In the genomic region with DNA sequence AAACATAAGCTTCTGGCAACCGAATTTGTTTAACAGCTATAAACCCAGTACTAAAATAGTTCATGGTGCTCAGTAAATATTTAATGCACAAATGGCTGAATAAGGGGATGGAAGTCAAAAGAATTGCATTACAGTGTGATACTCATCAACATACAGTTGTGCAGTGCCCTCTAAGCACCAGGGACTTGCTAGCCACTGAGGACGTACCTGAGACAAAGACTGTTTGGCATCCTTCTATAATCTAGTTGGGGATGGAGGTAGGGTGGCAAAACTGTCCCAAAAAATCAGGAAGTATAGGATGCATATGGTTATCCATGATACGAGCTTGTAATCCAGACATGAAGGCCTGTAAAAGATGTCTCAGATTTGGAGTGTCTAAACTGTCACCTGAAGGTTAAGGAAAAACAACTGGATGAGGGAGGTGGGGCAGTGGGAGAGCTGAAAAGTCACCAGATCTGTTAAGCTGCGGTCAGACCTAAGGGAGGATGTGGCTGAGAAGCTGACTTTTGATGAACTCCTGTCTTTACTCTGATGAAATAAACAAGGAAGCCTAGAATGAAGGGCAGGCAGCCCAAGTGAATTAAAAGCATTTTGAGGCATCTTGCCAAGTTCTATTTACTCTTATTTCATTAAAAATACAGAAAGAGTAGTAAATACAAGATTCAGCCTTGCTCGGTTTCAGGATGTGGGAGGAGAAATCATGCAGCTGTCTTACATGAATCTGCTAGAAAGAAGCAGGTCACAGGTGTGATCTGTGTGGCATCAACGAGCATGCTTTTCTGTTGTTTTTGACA, we compare ENCODE assay signal across 9 cellular contexts. TPM values are rescaled to one million over a fixed set of nuclear protein-coding genes. Genes with fewer than 3 reads are reported as not detected.
A peak's percentile ranks its signal among the peaks of the same experiment; 100 is the strongest.
DNase-seq lines count a peak whose midpoint lies in the region; ATAC-seq and TF ChIP-seq lines count a peak whose summit lies in the region.
"Had no signal": no experiment of that assay in that cellular context is flagged by ENCODE, and none has a peak within 500 bp of the region (broad histone marks: within the 10 kb centered on the region; RNA-seq: fewer than 3 reads in every experiment).

No MANE protein-coding gene starts in this region.

- no peak overlapping the region for H3K4me3 ChIP-seq in spleen
- H3K4me3 ChIP-seq: A549 had no signal

- intact Hi-C loops in spleen (cut with DNase I; ENCODE audit: low total_unique reads): no loop called here
- intact Hi-C loops in MCF 10A (cut with micrococcal nuclease): no loop called here

- TF ChIP-seq CTCF in spleen (IDR thresholded peaks at IDR 0.05 in 8 of 11, conservative IDR thresholded peaks at IDR 0.05 in 3 of 11) (no peak), HFFc6 (IDR thresholded peaks at IDR 0.05) (no peak), MCF 10A (IDR thresholded peaks at IDR 0.05; ENCODE audit: unreplicated experiment) (no peak)

- ATAC-seq in HG03066 (IDR thresholded peaks at IDR 0.05; ENCODE audit: low read depth, unreplicated experiment): peak; percentile 48
- ATAC-seq: A549 had no signal

- H3K27ac Mint-ChIP-seq in HFFc6 (no peak overlapping the region), MCF 10A (ENCODE audit: low read depth, unreplicated experiment) (no peak overlapping the region)

- peak overlapping the region in 7 of 8 donors; percentile 16 to 59 (median 40) for H3K27ac ChIP-seq in spleen
- H3K27ac ChIP-seq: A549 had no signal

- no TSS peak for BruUV-seq in MCF 10A (replicated peaks; lab: Mats Ljungman, UMichigan)

- no peak overlapping the region for H3K4me3 Mint-ChIP-seq in HFFc6
- no peak overlapping the region for H3K4me3 Mint-ChIP-seq in MCF 10A (ENCODE audit: unreplicated experiment)

- no peak for TF ChIP-seq POLR2A in spleen (IDR thresholded peaks at IDR 0.05)

- peaks cover 3% of the 10 kb centered on the region for H3K27me3 Mint-ChIP-seq in HFFc6 (ENCODE audit: insufficient read depth)
- no peaks in the 10 kb centered on the region for H3K27me3 Mint-ChIP-seq in MCF 10A (ENCODE audit: insufficient read depth, unreplicated experiment)

- CTCF ChIA-PET in HEK293T (lab: Yijun Ruan, JAX) (no interaction called here), MCF 10A (lab: Yijun Ruan, JAX) (interaction anchor here (0.6 kb wide), 2 partner anchors 14 to 183 kb away, joined by 3 to 7 read pairs; no protein-coding TSS in a partner anchor)

- WGBS in spleen, 5 donors: 12 to 19% (median 19%) methylated on average over 6 of the region's 6 CpGs

- H3K4me1 ChIP-seq in spleen: peaks cover 9 to 50% (median 22%) of the 10 kb centered on the region in 6 donors
- H3K4me1 ChIP-seq: A549 had no signal

- H3K27me3 ChIP-seq in spleen (replicated peaks in 1 of 7): no peaks in the 10 kb centered on the region

- DNase-seq in NK-92 treated with Interleukin-12 subunit alpha and Interleukin-12 subunit beta, amount 100 ng/mL, for 24 hours (lab: John Stamatoyannopoulos, UW): peak; percentile 33
- DNase-seq in NK-92 (lab: John Stamatoyannopoulos, UW; ENCODE audit: unreplicated experiment) (no peak), T-helper 22 cell (ENCODE audit: low read depth) (peak; percentile 12), spleen (no peak), HFFc6 (no peak), HEK293T (ENCODE audit: extremely low spot score) (no peak), MCF 10A (ENCODE audit: unreplicated experiment) (no peak)

- H3K36me3 Mint-ChIP-seq in HFFc6 (ENCODE audit: low read depth) (no peaks in the 10 kb centered on the region), MCF 10A (ENCODE audit: insufficient read depth, unreplicated experiment) (no peaks in the 10 kb centered on the region)

- no peaks in the 10 kb centered on the region for H3K4me1 Mint-ChIP-seq in HFFc6 (ENCODE audit: low read depth)
- peaks cover 5% of the 10 kb centered on the region for H3K4me1 Mint-ChIP-seq in MCF 10A (ENCODE audit: insufficient read depth, unreplicated experiment)

- POLR2A ChIA-PET in HEK293T (lab: Yijun Ruan, JAX): no interaction called here
- POLR2A ChIA-PET in MCF 10A (lab: Yijun Ruan, JAX): no interaction called here

- no peaks in the 10 kb centered on the region for H3K9me3 ChIP-seq in spleen
- H3K9me3 ChIP-seq: A549 had no signal

- H3K36me3 ChIP-seq in spleen: no peaks in the 10 kb centered on the region

- H3K9me3 Mint-ChIP-seq in HFFc6: no peaks in the 10 kb centered on the region
- peaks cover 8% of the 10 kb centered on the region for H3K9me3 Mint-ChIP-seq in MCF 10A (ENCODE audit: unreplicated experiment)

TF ChIP-seq in HEK293T, 16 proteins besides CTCF, POLR2A, EP300 and RAD21:
- TF ChIP-seq SP1 (IDR thresholded peaks at IDR 0.05) (no peak), BHLHE40 (IDR thresholded peaks at IDR 0.05; ENCODE audit: borderline replicate concordance) (no peak), L3MBTL2 (conservative IDR thresholded peaks at IDR 0.05) (no peak), SUZ12 (IDR thresholded peaks at IDR 0.05) (no peak), NFRKB (IDR thresholded peaks at IDR 0.05) (no peak), FOXA1 (IDR thresholded peaks at IDR 0.05) (no peak), ARNT (IDR thresholded peaks at IDR 0.05) (no peak), FOXK2 (IDR thresholded peaks at IDR 0.05) (no peak), ZNF384 (IDR thresholded peaks at IDR 0.05) (no peak), CTBP1 (IDR thresholded peaks at IDR 0.05; ENCODE audit: borderline replicate concordance) (no peak), TARDBP (IDR thresholded peaks at IDR 0.05) (no peak), LEF1 (IDR thresholded peaks at IDR 0.05; ENCODE audit: borderline replicate concordance) (no peak), ELF4 (IDR thresholded peaks at IDR 0.05) (no peak), HDGF (IDR thresholded peaks at IDR 0.05; ENCODE audit: borderline replicate concordance) (no peak), FOXM1 (IDR thresholded peaks at IDR 0.05; ENCODE audit: borderline replicate concordance) (no peak)
- TF ChIP-seq, protein P1, sequence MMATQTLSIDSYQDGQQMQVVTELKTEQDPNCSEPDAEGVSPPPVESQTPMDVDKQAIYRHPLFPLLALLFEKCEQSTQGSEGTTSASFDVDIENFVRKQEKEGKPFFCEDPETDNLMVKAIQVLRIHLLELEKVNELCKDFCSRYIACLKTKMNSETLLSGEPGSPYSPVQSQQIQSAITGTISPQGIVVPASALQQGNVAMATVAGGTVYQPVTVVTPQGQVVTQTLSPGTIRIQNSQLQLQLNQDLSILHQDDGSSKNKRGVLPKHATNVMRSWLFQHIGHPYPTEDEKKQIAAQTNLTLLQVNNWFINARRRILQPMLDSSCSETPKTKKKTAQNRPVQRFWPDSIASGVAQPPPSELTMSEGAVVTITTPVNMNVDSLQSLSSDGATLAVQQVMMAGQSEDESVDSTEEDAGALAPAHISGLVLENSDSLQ (IDR thresholded peaks at IDR 0.05): no peak

RNA-seq across cellular contexts. Expression of a gene that starts 12.0 kb away (rescaled TPM):
- total RNA-seq in spleen: 10 to 100 TPM; 45.1 to 92.9 (median 62.7) TPM
- 1 to 10 TPM; 4.9 to 9.5 (median 5.8) TPM for polyA plus RNA-seq in spleen
- total RNA-seq in HFFc6 (2021; fragmentation: NEBNext Ultra II Directional; extraction: Animal tissue kit (Norgen Biotek cat#: 25700)): under 1 TPM in 3 of 6 experiments, not detected in 3; 0.07 to 0.15 (median 0.07) TPM
- total RNA-seq in MCF 10A (2022): not detected in 2 replicates

Comparison
In these comparisons a context has a peak if more than half of its experiments do, and no peak if none do; other contexts are left out.
1. DNase-seq: peak in NK-92 treated with Interleukin-12 subunit alpha and Interleukin-12 subunit beta, amount 100 ng/mL, for 24 hours (single experiment) and T-helper 22 cell (single experiment); none in NK-92 (single experiment), spleen (single experiment), HFFc6 (single experiment), HEK293T (single experiment) and MCF 10A (single experiment).
2. RNA of a gene that starts 12.0 kb away (total RNA-seq): 45.1 to 92.9 TPM in spleen; 0.07 to 0.15 TPM in HFFc6 and not detected in MCF 10A; every median in the first group is over 10 times any median in the second.